ENCODE assay signal across 1 cellular context in the genomic region with DNA sequence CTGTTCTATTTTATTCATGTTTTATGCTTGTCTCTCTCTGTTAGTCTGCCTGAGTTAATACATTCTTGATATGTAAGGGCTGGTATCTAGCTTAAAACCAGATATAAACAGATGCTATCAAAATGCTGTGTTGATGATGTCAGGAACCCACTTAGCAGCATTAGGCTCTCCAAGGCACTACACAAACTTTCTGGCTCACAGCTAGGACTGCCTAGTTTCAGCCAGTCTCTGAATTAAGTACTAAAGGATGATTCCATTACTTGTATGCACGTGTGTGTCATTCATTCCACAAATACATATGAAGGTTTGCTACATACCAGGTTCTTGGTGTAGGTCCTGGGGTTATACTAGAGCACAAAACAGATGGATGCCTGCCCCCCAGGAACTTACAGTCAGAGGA.
TF ChIP-seq lines count a peak whose summit lies in the region.

No MANE protein-coding gene starts in this region.

TF ChIP-seq in SK-N-SH, 30 proteins besides CTCF, POLR2A, EP300 and RAD21:
- TF ChIP-seq POLR2AphosphoS5 (IDR thresholded peaks at IDR 0.05; ENCODE audit: low read depth, low read length) (no peak), EZH2phosphoT487 (IDR thresholded peaks at IDR 0.05; ENCODE audit: borderline replicate concordance, low read depth) (no peak), TCF12 (IDR thresholded peaks at IDR 0.05) (no peak), MXI1 (IDR thresholded peaks at IDR 0.05; ENCODE audit: low read depth, low read length) (no peak; the same call in 1 of the 2 replicates), GATA2 (CRISPR knock-in tag; IDR thresholded peaks at IDR 0.05) (peak; percentile 81), YY1 (IDR thresholded peaks at IDR 0.05; ENCODE audit: low read depth) (no peak), FOSL2 (IDR thresholded peaks at IDR 0.05; ENCODE audit: borderline replicate concordance, low read depth) (no peak), RCOR1 (IDR thresholded peaks at IDR 0.05; ENCODE audit: low read length) (peak; percentile 55; the same call in 1 of the 2 replicates), GABPA (IDR thresholded peaks at IDR 0.05; ENCODE audit: low read depth) (no peak), SIN3A (IDR thresholded peaks at IDR 0.05; ENCODE audit: borderline replicate concordance, low read depth, low read length) (no peak), TAF1 (IDR thresholded peaks at IDR 0.05; ENCODE audit: borderline replicate concordance, low read depth, low read length) (no peak)
- TF ChIP-seq, protein P1, sequence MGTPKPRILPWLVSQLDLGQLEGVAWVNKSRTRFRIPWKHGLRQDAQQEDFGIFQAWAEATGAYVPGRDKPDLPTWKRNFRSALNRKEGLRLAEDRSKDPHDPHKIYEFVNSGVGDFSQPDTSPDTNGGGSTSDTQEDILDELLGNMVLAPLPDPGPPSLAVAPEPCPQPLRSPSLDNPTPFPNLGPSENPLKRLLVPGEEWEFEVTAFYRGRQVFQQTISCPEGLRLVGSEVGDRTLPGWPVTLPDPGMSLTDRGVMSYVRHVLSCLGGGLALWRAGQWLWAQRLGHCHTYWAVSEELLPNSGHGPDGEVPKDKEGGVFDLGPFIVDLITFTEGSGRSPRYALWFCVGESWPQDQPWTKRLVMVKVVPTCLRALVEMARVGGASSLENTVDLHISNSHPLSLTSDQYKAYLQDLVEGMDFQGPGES (IDR thresholded peaks at IDR 0.05; ENCODE audit: low read depth, low read length): no peak
- TF ChIP-seq, protein P2, sequence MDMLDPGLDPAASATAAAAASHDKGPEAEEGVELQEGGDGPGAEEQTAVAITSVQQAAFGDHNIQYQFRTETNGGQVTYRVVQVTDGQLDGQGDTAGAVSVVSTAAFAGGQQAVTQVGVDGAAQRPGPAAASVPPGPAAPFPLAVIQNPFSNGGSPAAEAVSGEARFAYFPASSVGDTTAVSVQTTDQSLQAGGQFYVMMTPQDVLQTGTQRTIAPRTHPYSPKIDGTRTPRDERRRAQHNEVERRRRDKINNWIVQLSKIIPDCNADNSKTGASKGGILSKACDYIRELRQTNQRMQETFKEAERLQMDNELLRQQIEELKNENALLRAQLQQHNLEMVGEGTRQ (IDR thresholded peaks at IDR 0.05; ENCODE audit: borderline replicate concordance, low read depth, low read length): no peak
TF ChIP-seq in SK-N-SH: peak in this region for 2.
